Comparison of ENCODE assay signal across 8 cellular contexts in genomic region chr11:1750481-1750839, GRCh38. TPM values are rescaled to one million over a fixed set of nuclear protein-coding genes. Genes with fewer than 3 reads are reported as not detected.
DNase-seq lines count a peak whose midpoint lies in the region; ATAC-seq and TF ChIP-seq lines count a peak whose summit lies in the region.

Gene IFITM10, minus strand, starts transcription at chr11:1750595. Its CDS starts 153 bp downstream, at chr11:1750442.

- H2AFZ ChIP-seq in DND-41 (ENCODE audit: low read depth, low read length), result no peak within 1 kb of the TSS

- H3K36me3 Mint-ChIP-seq in WTC11 (peaks cover 8% of the 10 kb centered on the region), glutamatergic neuron (ENCODE audit: unreplicated experiment) (peaks cover 5% of the 10 kb centered on the region)

- CTCF ChIA-PET in WTC11 (lab: Charles Lee), result interaction anchor here (0.6 to 4.4 kb wide), 6 partner anchors 16 to 164 kb away, joined by 3 to 32 read pairs (median 6); no protein-coding TSS in a partner anchor

- TF ChIP-seq CTCF in DND-41 (IDR thresholded peaks at IDR 0.05; ENCODE audit: borderline replicate concordance, extremely low read depth, low read length, poor library complexity, severe bottlenecking) (no peak), WTC11 (IDR thresholded peaks at IDR 0.05) (no peak), glutamatergic neuron (IDR thresholded peaks at IDR 0.05; ENCODE audit: partially characterized antibody, unreplicated experiment) (no peak), prostate gland (IDR thresholded peaks at IDR 0.05) (no peak), GM20000 (IDR thresholded peaks at IDR 0.05; ENCODE audit: extremely low read depth, missing control alignments) (no peak), uterus (IDR thresholded peaks at IDR 0.05) (no peak)

- peaks cover 49% of the 10 kb centered on the region for H3K27me3 Mint-ChIP-seq in WTC11 (ENCODE audit: low read depth)
- H3K27me3 Mint-ChIP-seq in glutamatergic neuron (ENCODE audit: unreplicated experiment), result peaks cover 16% of the 10 kb centered on the region

- H3K4me2 ChIP-seq in DND-41 (ENCODE audit: insufficient read depth, low read length), result no peak within 1 kb of the TSS

- H3K9ac ChIP-seq in DND-41 (ENCODE audit: low read depth, low read length), result no peak within 1 kb of the TSS

- H3K79me2 ChIP-seq in DND-41 (ENCODE audit: insufficient read depth, low read length), result no peaks in the 10 kb centered on the region

- H3K27ac Mint-ChIP-seq in WTC11 (no peak within 1 kb of the TSS), glutamatergic neuron (ENCODE audit: unreplicated experiment) (peak within 1 kb of the TSS; percentile 28)

- peak; percentile 26 for TF ChIP-seq POLR2A in prostate gland (IDR thresholded peaks at IDR 0.05)
- no peak for TF ChIP-seq POLR2A in uterus (IDR thresholded peaks at IDR 0.05)

- ATAC-seq in DND-41 (ENCODE audit: insufficient read depth, low read depth) (peak; percentile 9; the same call in 1 of the 3 replicates), WTC11 (peak; percentile 61), HG02798 (IDR thresholded peaks at IDR 0.05; ENCODE audit: poor library complexity, unreplicated experiment) (no peak)

- no peaks in the 10 kb centered on the region for H3K27me3 ChIP-seq in DND-41 (ENCODE audit: insufficient read depth, low read length, poor library complexity)
- peaks cover 9% of the 10 kb centered on the region for H3K27me3 ChIP-seq in prostate gland (replicated peaks; ENCODE audit: insufficient read depth)
- H3K27me3 ChIP-seq in uterus, result peaks cover 0 to 3% of the 10 kb centered on the region in 2 donors

- H3K27ac ChIP-seq in DND-41 (ENCODE audit: low read length) (peak within 1 kb of the TSS; percentile 5; the same call in 1 of the 2 replicates), prostate gland (no peak within 1 kb of the TSS), uterus (no peak within 1 kb of the TSS)

- DNase-seq in DND-41, result no peak
- peak; percentile 45 for DNase-seq in WTC11 (ENCODE audit: low spot score)
- no peak for DNase-seq in glutamatergic neuron
- no peak for DNase-seq in prostate gland (ENCODE audit: low spot score)
- DNase-seq in GM20000 (ENCODE audit: low spot score), result no peak
- DNase-seq in uterus, result no peak
- DNase-seq in DMS79 treated with DMSO at 0.1 percent for 48 hours (lab: John Stamatoyannopoulos, UW), result no peak

- H3K4me3 Mint-ChIP-seq in WTC11 (peak within 1 kb of the TSS; percentile 57), glutamatergic neuron (ENCODE audit: unreplicated experiment) (peak within 1 kb of the TSS; percentile 63)

- H3K4me1 ChIP-seq in DND-41 (ENCODE audit: insufficient read depth, low read length) (no peaks in the 10 kb centered on the region), prostate gland (replicated peaks) (no peaks in the 10 kb centered on the region), uterus (peaks cover 0 to 10% of the 10 kb centered on the region in 2 donors)

- 45% methylated on average over 6 of the region's 6 CpGs for WGBS in prostate gland

- peaks cover 9% of the 10 kb centered on the region for H3K9me3 Mint-ChIP-seq in WTC11
- H3K9me3 Mint-ChIP-seq in glutamatergic neuron (ENCODE audit: unreplicated experiment), result peaks cover 12% of the 10 kb centered on the region

- peaks cover 46% of the 10 kb centered on the region for H3K36me3 ChIP-seq in DND-41 (ENCODE audit: insufficient read depth, low read length)
- H3K36me3 ChIP-seq in prostate gland, result peaks cover 8 to 9% of the 10 kb centered on the region in 2 donors
- H3K36me3 ChIP-seq in uterus, result no peaks in the 10 kb centered on the region

- intact Hi-C loops in prostate gland (cut with DNase I), result no loop called here
- intact Hi-C loops in uterus (cut with DNase I; ENCODE audit: low total_unique reads), result no loop called here

- POLR2A ChIA-PET in WTC11 (lab: Charles Lee), result no interaction called here

- H3K4me3 ChIP-seq in DND-41 (ENCODE audit: low read depth in 1 of 2, low read length in 2 of 2) (no peak within 1 kb of the TSS), prostate gland (no peak within 1 kb of the TSS), uterus (no peak within 1 kb of the TSS)

- H3K9me3 ChIP-seq in DND-41 (ENCODE audit: insufficient read depth, low read length, severe bottlenecking), result no peaks in the 10 kb centered on the region
- no peaks in the 10 kb centered on the region for H3K9me3 ChIP-seq in prostate gland
- H3K9me3 ChIP-seq in uterus, result no peaks in the 10 kb centered on the region

- H3K4me1 Mint-ChIP-seq in WTC11 (peaks cover 12% of the 10 kb centered on the region), glutamatergic neuron (ENCODE audit: low read depth, unreplicated experiment) (peaks cover 17% of the 10 kb centered on the region)

- H4K20me1 ChIP-seq in DND-41 (ENCODE audit: insufficient read depth, low read length), result peaks cover 10% of the 10 kb centered on the region

TF ChIP-seq in WTC11, 78 proteins besides CTCF, POLR2A, EP300 and RAD21:
- no peak for TF ChIP-seq CREB1 (CRISPR knock-in tag; IDR thresholded peaks at IDR 0.05)
- TF ChIP-seq ETV6 (CRISPR knock-in tag; IDR thresholded peaks at IDR 0.05), result 0 out of 2 replicates have a peak, but pooled peaks have one; percentile 33

RNA-seq across cellular contexts. Expression of gene IFITM10, which starts in this region (rescaled TPM):
- 0.80 to 1.7 TPM (median 1.3 TPM) in 3 replicates for total RNA-seq in WTC11 (2021)
- 5.4 TPM for total RNA-seq in glutamatergic neuron (ENCODE audit: unreplicated experiment)
- 1 to 10 TPM; 2.6 to 3.1 TPM for total RNA-seq in prostate gland
- total RNA-seq in uterus, result under 1 TPM in 1 of 4 donors, not detected in 3; 0.85 TPM
